In genomic region chr1:214123061-214123784, GRCh38 we compare ENCODE assay signal across 8 cellular contexts.
DNase-seq lines count a peak whose midpoint lies in the region; ATAC-seq and TF ChIP-seq lines count a peak whose summit lies in the region.

No MANE protein-coding gene starts in this region.

- peaks cover 4% of the 10 kb centered on the region for H3K27me3 Mint-ChIP-seq in T-helper 2 cell treated with Interferon-gamma antibody and Interleukin-4, amounts not matched to agents 5 μg/mL and 100 μg/mL, for 36 hours (ENCODE audit: low read depth)

- H3K4me3 Mint-ChIP-seq in T-helper 2 cell treated with Interferon-gamma antibody and Interleukin-4, amounts not matched to agents 5 μg/mL and 100 μg/mL, for 36 hours, result no peak overlapping the region

- H3F3A ChIP-seq in PC-3 (ENCODE audit: low read length, unreplicated experiment), result no peaks in the 10 kb centered on the region

- H3K4me2 ChIP-seq in PC-3 (ENCODE audit: low read length), result peak overlapping the region; percentile 61

- H3K9me3 Mint-ChIP-seq in T-helper 2 cell treated with Interferon-gamma antibody and Interleukin-4, amounts not matched to agents 5 μg/mL and 100 μg/mL, for 36 hours, result peaks cover 5% of the 10 kb centered on the region

- peak overlapping the region; percentile 25; the same call in 1 of the 2 replicates for H2AFZ ChIP-seq in PC-3 (ENCODE audit: low read length)

- no peak overlapping the region for H3K9ac ChIP-seq in PC-3 (ENCODE audit: low read length)

- no peak for TF ChIP-seq POLR2A in transverse colon (IDR thresholded peaks at IDR 0.05)

- peaks cover 2% of the 10 kb centered on the region; the same call in 1 of the 2 replicates for H3K9me3 ChIP-seq in PC-3 (ENCODE audit: low read length)
- peaks cover 0 to under 1% of the 10 kb centered on the region in 2 donors for H3K9me3 ChIP-seq in transverse colon

- in situ Hi-C loops in transverse colon (cut with MboI; ENCODE audit: low pct_ligation_motif_present in 1 of 4, low pct_unique_long_range_greater_than_20kb in 1 of 4, low sequenced_read_pairs in 3 of 4), result loop anchor here (10.0 to 25.0 kb wide), 4 partner anchors 561 to 886 kb away; no protein-coding TSS in a partner anchor

- H3K27ac ChIP-seq in PC-3 (ENCODE audit: low read length), result no peak overlapping the region
- H3K27ac ChIP-seq in transverse colon, result no peak overlapping the region

- POLR2A ChIA-PET in PC-3 (lab: Charles Lee; ENCODE audit: unreplicated experiment), result no interaction called here

- CTCF ChIA-PET in PC-3 (lab: Charles Lee), result interaction anchor here (0.5 to 0.7 kb wide), 4 partner anchors 81 to 136 kb away, joined by 3 to 10 read pairs (median 4); partner anchors contain the start of gene PROX1

- H3K36me3 Mint-ChIP-seq in T-helper 2 cell treated with Interferon-gamma antibody and Interleukin-4, amounts not matched to agents 5 μg/mL and 100 μg/mL, for 36 hours (ENCODE audit: low read depth), result no peaks in the 10 kb centered on the region

- ATAC-seq in GM21526 (IDR thresholded peaks at IDR 0.05; ENCODE audit: low FRiP score, unreplicated experiment), result peak; percentile 70
- peak; percentile 96 for ATAC-seq in PC-3

- H3K4me1 Mint-ChIP-seq in T-helper 2 cell treated with Interferon-gamma antibody and Interleukin-4, amounts not matched to agents 5 μg/mL and 100 μg/mL, for 36 hours (ENCODE audit: low read depth), result peaks cover 3% of the 10 kb centered on the region

- TF ChIP-seq EP300 in transverse colon (IDR thresholded peaks at IDR 0.05; ENCODE audit: low read depth), result no peak

- H3K79me2 ChIP-seq in PC-3 (ENCODE audit: low read length), result no peaks in the 10 kb centered on the region

- no peak overlapping the region for H3K27ac Mint-ChIP-seq in T-helper 2 cell treated with Interferon-gamma antibody and Interleukin-4, amounts not matched to agents 5 μg/mL and 100 μg/mL, for 36 hours

- intact Hi-C loops in PC-3 (cut with micrococcal nuclease) (loop anchor here (1.0 to 2.0 kb wide), 6 partner anchors 136 to 1000 kb away; partner anchors contain the start of gene PROX1), transverse colon (cut with DNase I; ENCODE audit: low total_unique reads) (no loop called here)

- WGBS in transverse colon (ENCODE audit: low coverage in 1 of 2), 2 donors, result 0 to 10% methylated on average over 7 of the region's 7 CpGs

- peaks cover 33% of the 10 kb centered on the region; the same call in 1 of the 2 replicates for H3K27me3 ChIP-seq in PC-3 (ENCODE audit: low read length)
- H3K27me3 ChIP-seq in transverse colon, result no peaks in the 10 kb centered on the region

- peak; percentile 89 for TF ChIP-seq CTCF in PC-3 (conservative IDR thresholded peaks at IDR 0.05; ENCODE audit: low read depth, low read length)
- peak; percentile 80 for TF ChIP-seq CTCF in choroid plexus epithelial cell (conservative IDR thresholded peaks at IDR 0.05; ENCODE audit: low read depth, low read length)
- TF ChIP-seq CTCF in transverse colon (IDR thresholded peaks at IDR 0.05), result peak; percentile 41 to 74 (median 55)

- H3K9me2 ChIP-seq in PC-3 (replicated peaks; ENCODE audit: low read length), result no peaks in the 10 kb centered on the region

- no TSS peak for BruUV-seq in PC-3 (replicated peaks; lab: Mats Ljungman, UMichigan)

- DNase-seq in DMS53 treated with DMSO at 0.1 percent for 48 hours (lab: John Stamatoyannopoulos, UW; ENCODE audit: unreplicated experiment) (peak; percentile 96), LoVo (ENCODE audit: low spot score) (peak; percentile 73), PC-3 (peak; percentile 86), choroid plexus epithelial cell (ENCODE audit: low read depth) (peak; percentile 76), left kidney (ENCODE audit: low read depth, low spot score) (peak; percentile 89), transverse colon (peak; percentile 48)
- DNase-seq in T-helper 2 cell treated with Interferon-gamma antibody and Interleukin-4, amounts not matched to agents 5 μg/mL and 100 μg/mL, for 36 hours (ENCODE audit: low spot score), result no peak

- no peaks in the 10 kb centered on the region for H4K20me1 ChIP-seq in PC-3 (ENCODE audit: low read length)

- H3K4me3 ChIP-seq in PC-3 (ENCODE audit: low read length) (no peak overlapping the region), choroid plexus epithelial cell (ENCODE audit: low read depth, low read length) (no peak overlapping the region), transverse colon (no peak overlapping the region)

- H3K4me1 ChIP-seq in PC-3 (ENCODE audit: insufficient read depth, low read length), result peaks cover 11% of the 10 kb centered on the region
- peaks cover 0 to 3% (median 0%) of the 10 kb centered on the region in 4 donors for H3K4me1 ChIP-seq in transverse colon

- no peaks in the 10 kb centered on the region for H3K36me3 ChIP-seq in PC-3 (ENCODE audit: low read depth, low read length)
- no peaks in the 10 kb centered on the region for H3K36me3 ChIP-seq in transverse colon
